Comparison of ENCODE assay signal across 23 cellular contexts in the genomic region with DNA sequence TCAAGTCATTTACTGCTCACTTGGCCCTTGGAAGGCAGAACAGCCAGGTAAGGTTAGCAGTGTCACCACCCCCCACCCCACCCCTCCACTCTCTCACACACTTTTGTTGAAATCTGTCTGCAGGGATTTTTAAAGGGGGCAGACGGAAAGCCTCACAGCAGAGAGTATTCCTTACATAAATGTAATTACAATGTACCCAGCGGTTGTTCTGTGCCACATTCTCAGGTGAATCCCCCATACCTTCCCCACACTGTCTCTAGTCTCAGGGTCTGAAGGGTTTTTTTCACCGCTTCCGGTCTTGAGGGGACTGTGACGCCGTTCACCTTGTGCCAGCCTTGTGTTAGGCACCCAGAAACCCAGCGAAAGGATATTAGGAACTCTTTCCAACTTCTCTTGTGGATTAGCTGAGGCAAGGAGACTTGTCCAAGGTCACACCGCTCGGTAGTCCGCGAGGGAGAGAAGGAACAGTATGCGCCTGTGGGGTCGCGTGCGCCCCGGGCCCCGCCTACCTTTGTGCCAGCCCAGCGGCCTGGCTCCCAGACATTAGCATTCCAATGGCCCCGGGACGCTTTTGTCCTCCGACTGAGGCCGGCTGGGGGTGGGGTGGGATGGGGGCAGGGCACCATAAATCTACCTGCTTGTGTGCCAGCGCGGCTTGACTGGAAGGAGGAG. TPM values are rescaled to one million over a fixed set of nuclear protein-coding genes. Genes with fewer than 3 reads are reported as not detected.
"Had no signal": no experiment of that assay in that cellular context is flagged by ENCODE, and none has a peak within 500 bp of the region (broad histone marks: within the 10 kb centered on the region; RNA-seq: fewer than 3 reads in every experiment).

No MANE protein-coding gene starts in this region.

- H3K4me3 Mint-ChIP-seq: activated CD8-positive, alpha-beta T cell treated with anti-CD3 and anti-CD28 coated beads for 36 hours; activated naive CD4-positive, alpha-beta T cell treated with anti-CD3 and anti-CD28 coated beads, Interleukin-2, amount 50 U/mL, for 24 hours; activated T-cell treated with anti-CD3 and anti-CD28 coated beads, Interleukin-2, amount 50 U/mL, for 4 hours; stimulated activated naive B cell treated with anti-CD40 and anti-IgM and Interleukin-4, amounts not matched to agents 10 μg/mL and 1 μg/mL and 100 μg/mL, for 72 hours; T-helper 1 cell treated with Interleukin-12 subunit alpha and Interleukin-12 subunit beta and Interleukin-4 antibody, amounts not matched to agents 30 μg/mL and 1 μg/mL, for 36 hours had no signal

- H3K27ac Mint-ChIP-seq: activated CD8-positive, alpha-beta T cell treated with anti-CD3 and anti-CD28 coated beads for 36 hours; activated naive CD4-positive, alpha-beta T cell treated with anti-CD3 and anti-CD28 coated beads, Interleukin-2, amount 50 U/mL, for 24 hours; naive B cell; progenitor cell of endocrine pancreas; stimulated activated naive B cell treated with anti-CD40 and anti-IgM and Interleukin-4, amounts not matched to agents 10 μg/mL and 1 μg/mL and 100 μg/mL, for 72 hours; T-helper 1 cell treated with Interleukin-12 subunit alpha and Interleukin-12 subunit beta and Interleukin-4 antibody, amounts not matched to agents 30 μg/mL and 1 μg/mL, for 36 hours had no signal

- DNase-seq: activated CD4-positive, alpha-beta T cell treated with anti-CD3 and anti-CD28 coated beads for 4 hours; activated effector memory CD4-positive, alpha-beta T cell treated with Interleukin-2 at 50 U/mL for 16 hours; activated T-cell treated with anti-CD3 and anti-CD28 coated beads, Interleukin-2, amount 50 U/mL, for 4 hours; esophagus squamous epithelium; hippocampal formation; kidney; left lung; naive B cell; occipital lobe; stimulated activated naive B cell treated with anti-CD40 and anti-IgM and Interleukin-4, amounts not matched to agents 10 μg/mL and 1 μg/mL and 100 μg/mL, for 72 hours had no signal

- H3K36me3 ChIP-seq: adrenal gland, esophagus squamous epithelium, left lung, thyroid gland had no signal

- H3K4me3 ChIP-seq: adrenal gland, esophagus squamous epithelium, left lung, skin epidermis, thyroid gland had no signal

- H3K27ac ChIP-seq: adrenal gland, esophagus squamous epithelium, left lung, skin epidermis, thyroid gland had no signal

- H3K9me3 ChIP-seq: adrenal gland, esophagus squamous epithelium, left lung, thyroid gland had no signal

- H3K9me3 Mint-ChIP-seq: activated CD8-positive, alpha-beta T cell treated with anti-CD3 and anti-CD28 coated beads for 36 hours; activated naive CD4-positive, alpha-beta T cell treated with anti-CD3 and anti-CD28 coated beads, Interleukin-2, amount 50 U/mL, for 24 hours; activated T-cell treated with anti-CD3 and anti-CD28 coated beads, Interleukin-2, amount 50 U/mL, for 4 hours; stimulated activated naive B cell treated with anti-CD40 and anti-IgM and Interleukin-4, amounts not matched to agents 10 μg/mL and 1 μg/mL and 100 μg/mL, for 72 hours; T-helper 1 cell treated with Interleukin-12 subunit alpha and Interleukin-12 subunit beta and Interleukin-4 antibody, amounts not matched to agents 30 μg/mL and 1 μg/mL, for 36 hours had no signal

- H3K36me3 Mint-ChIP-seq: activated naive CD4-positive, alpha-beta T cell treated with anti-CD3 and anti-CD28 coated beads, Interleukin-2, amount 50 U/mL, for 24 hours had no signal

RNA-seq across cellular contexts. Expression of a gene that starts 4.6 kb away (rescaled TPM):
- total RNA-seq: activated T-cell treated with anti-CD3 and anti-CD28 coated beads, Interleukin-2, amount 50 U/mL, for 4 hours; esophagus squamous epithelium; fibroblast of villous mesenchyme; glomerular endothelial cell; kidney; left lung; mammary epithelial cell; mononuclear cell; occipital lobe; right cardiac atrium; urinary bladder had no signal
- polyA plus RNA-seq: mammary epithelial cell, right cardiac atrium, urinary bladder had no signal
